ENCODE assay signal across 1 cellular context in the genomic region with DNA sequence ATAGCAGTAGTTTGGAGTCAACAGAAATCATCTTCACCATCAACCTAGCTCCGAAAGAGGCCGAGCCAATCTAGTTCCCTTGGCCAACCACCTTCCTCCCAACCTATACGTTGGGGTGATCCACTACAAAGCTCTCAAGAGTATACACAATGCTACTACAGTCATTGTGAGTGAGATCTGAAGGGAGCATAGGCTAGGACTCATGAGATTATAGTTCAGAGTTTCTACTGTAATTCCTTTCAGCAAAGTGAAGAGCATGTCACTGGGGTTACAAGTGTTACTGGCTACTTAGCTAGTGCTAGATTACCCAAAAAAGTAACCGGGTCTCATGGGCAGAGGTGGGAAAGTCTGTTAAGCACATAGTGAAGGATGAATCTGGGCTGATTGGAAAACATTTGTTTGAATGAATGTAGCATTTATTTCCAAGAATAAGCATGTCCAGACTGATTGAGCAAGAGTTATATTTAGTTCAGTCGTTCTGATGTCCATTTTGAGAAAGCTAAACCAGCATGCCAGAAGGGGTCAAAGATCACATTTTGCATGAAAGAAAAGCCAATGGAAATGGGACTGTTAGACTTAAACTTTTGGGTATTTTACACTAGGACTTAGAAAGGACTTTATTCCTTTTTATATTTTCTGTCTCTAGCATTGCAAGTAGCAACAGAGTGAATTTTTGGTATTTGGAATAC.
TF ChIP-seq lines count a peak whose summit lies in the region.

No MANE protein-coding gene starts in this region.

TF ChIP-seq in HepG2, 621 proteins besides CTCF, POLR2A, EP300 and RAD21:
- TF ChIP-seq KLF12 (CRISPR knock-in tag; IDR thresholded peaks at IDR 0.05; ENCODE audit: borderline replicate concordance) (no peak), HNF4A (CRISPR knock-in tag; IDR thresholded peaks at IDR 0.05) (0 out of 2 replicates have a peak, but pooled peaks have one; percentile 8)
